ENCODE assay signal across 10 cellular contexts in genomic region chr10:62109532-62110293, GRCh38.
DNase-seq lines count a peak whose midpoint lies in the region; ATAC-seq and TF ChIP-seq lines count a peak whose summit lies in the region.
"Had no signal": no experiment of that assay in that cellular context is flagged by ENCODE, and none has a peak within 500 bp of the region (broad histone marks: within the 10 kb centered on the region; RNA-seq: fewer than 3 reads in every experiment).

No MANE protein-coding gene starts in this region.

- TF ChIP-seq CTCF in GM06990 (IDR thresholded peaks at IDR 0.05; ENCODE audit: insufficient read depth, low read length, poor library complexity, severe bottlenecking) (no peak), smooth muscle cell (IDR thresholded peaks at IDR 0.05; ENCODE audit: borderline replicate concordance, insufficient read depth, poor library complexity, severe bottlenecking) (no peak)

- no peak overlapping the region for H3K27ac ChIP-seq in smooth muscle cell (ENCODE audit: low read depth)

- no peak overlapping the region for H3K4me2 ChIP-seq in smooth muscle cell

- no peak overlapping the region for H3K4me3 ChIP-seq in GM06990 (replicated peaks; ENCODE audit: low read depth, low read length)
- H3K4me3 ChIP-seq in smooth muscle cell: no peak overlapping the region
- H3K4me3 ChIP-seq: heart left ventricle had no signal

- no peaks in the 10 kb centered on the region for H4K20me1 ChIP-seq in smooth muscle cell (ENCODE audit: low read depth)

- no peaks in the 10 kb centered on the region for H3K9me3 ChIP-seq in smooth muscle cell (replicated peaks; ENCODE audit: low read depth)
- H3K9me3 ChIP-seq: heart left ventricle had no signal

- H3K36me3 ChIP-seq in GM06990 (ENCODE audit: control insufficient read depth, insufficient read depth, low read length): no peaks in the 10 kb centered on the region
- no peaks in the 10 kb centered on the region for H3K36me3 ChIP-seq in smooth muscle cell (ENCODE audit: low read depth)
- H3K36me3 ChIP-seq: heart left ventricle had no signal

- WGBS in smooth muscle cell (ENCODE audit: low lambda C conversion rate): 95% methylated on average over 1 of the region's 1 CpG

- H3K79me2 ChIP-seq in smooth muscle cell (ENCODE audit: low read depth): no peaks in the 10 kb centered on the region

- H2AFZ ChIP-seq in smooth muscle cell (ENCODE audit: low read depth): no peak overlapping the region

- H3K4me1 ChIP-seq in smooth muscle cell (ENCODE audit: low read depth): no peaks in the 10 kb centered on the region

- DNase-seq in GM06990 (ENCODE audit: extremely low read depth, insufficient read length) (peak; percentile 70), SKM-1 treated with dmso at 0.1 percent for 144 hours (lab: John Stamatoyannopoulos, UW; ENCODE audit: unreplicated experiment) (peak; percentile 73), ureter (ENCODE audit: low spot score) (no peak), smooth muscle cell (lab: John Stamatoyannopoulos, UW; ENCODE audit: unreplicated experiment) (no peak), NCI-H2171 treated with DMSO at 0.1 percent for 48 hours (lab: John Stamatoyannopoulos, UW) (no peak), NCI-H774 (lab: John Stamatoyannopoulos, UW) (no peak)
- DNase-seq: heart left ventricle, NCI-H226 had no signal

- ATAC-seq in GM19438 (IDR thresholded peaks at IDR 0.05; ENCODE audit: low read depth, unreplicated experiment) (peak; percentile 74), HG03135 (IDR thresholded peaks at IDR 0.05; ENCODE audit: unreplicated experiment) (peak; percentile 81)
- ATAC-seq: heart left ventricle had no signal

- H3K27me3 ChIP-seq in GM06990 (replicated peaks; ENCODE audit: control insufficient read depth, insufficient read depth, low read length) (no peaks in the 10 kb centered on the region), smooth muscle cell (ENCODE audit: low read depth) (no peaks in the 10 kb centered on the region)
- H3K27me3 ChIP-seq: heart left ventricle had no signal

- no peak overlapping the region for H3K9ac ChIP-seq in smooth muscle cell (ENCODE audit: low read depth)

- no peaks in the 10 kb centered on the region for H3F3A ChIP-seq in smooth muscle cell (ENCODE audit: low read depth)

Comparison
In these comparisons a context has a peak if more than half of its experiments do, and no peak if none do; other contexts are left out.
1. DNase-seq: peak in GM06990 (single experiment) and SKM-1 treated with dmso at 0.1 percent for 144 hours (single experiment); none in ureter (single experiment), smooth muscle cell (single experiment), NCI-H2171 treated with DMSO at 0.1 percent for 48 hours (single experiment) and NCI-H774 (single experiment).